22 cellular contexts compared by ENCODE assay signal in genomic region chr17:4972752-4973151, GRCh38. TPM values are rescaled to one million over a fixed set of nuclear protein-coding genes. Genes with fewer than 3 reads are reported as not detected.
DNase-seq lines count a peak whose midpoint lies in the region; ATAC-seq and TF ChIP-seq lines count a peak whose summit lies in the region.
"Had no signal": no experiment of that assay in that cellular context is flagged by ENCODE, and none has a peak within 500 bp of the region (broad histone marks: within the 10 kb centered on the region; RNA-seq: fewer than 3 reads in every experiment).

No MANE protein-coding gene starts in this region.

- peaks cover 14% of the 10 kb centered on the region for H3K4me1 ChIP-seq in OCI-LY7 (ENCODE audit: insufficient read depth, low read length, poor library complexity, severe bottlenecking)
- H3K4me1 ChIP-seq in neutrophil (ENCODE audit: control insufficient read depth in 1 of 2, insufficient read depth in 1 of 2, low read depth in 1 of 2, low read length in 1 of 2), result peaks cover 40 to 43% of the 10 kb centered on the region in 2 experiments

- POLR2A ChIA-PET in activated CD8-positive, alpha-beta T cell treated with anti-CD3 and anti-CD28 coated beads for 36 hours (lab: Charles Lee), result interaction anchor here (1.1 to 15.1 kb wide), 3 partner anchors 14 to 33 kb away, joined by 5 to 627 read pairs (median 11); partner anchors contain the start of genes CAMTA2, ENO3, PFN1 and RNF167
- POLR2A ChIA-PET in activated CD8-positive, alpha-beta T cell treated with anti-CD3 and anti-CD28 coated beads, Interleukin-2, amount 10 ng/mL, durations not matched to agents 7 days and 5 days (lab: Charles Lee), result interaction anchor here (1.1 to 8.2 kb wide), 2 partner anchors 14 to 24 kb away, joined by 4 to 239 read pairs; partner anchors contain the start of genes ENO3 and PFN1
- POLR2A ChIA-PET in OCI-LY7 (lab: Charles Lee), result no interaction called here

- DNase-seq in activated CD8-positive, alpha-beta T cell treated with anti-CD3 and anti-CD28 coated beads for 36 hours, result no peak
- no peak for DNase-seq in activated CD8-positive, alpha-beta T cell treated with anti-CD3 and anti-CD28 coated beads, Interleukin-2, amount 10 ng/mL, durations not matched to agents 7 days and 5 days
- no peak for DNase-seq in OCI-LY7 (ENCODE audit: low spot score)
- no peak for DNase-seq in erythroblast (lab: John Stamatoyannopoulos, UW)
- DNase-seq: 8988T; activated CD4-positive, alpha-beta T cell treated with anti-CD3 and anti-CD28 coated beads, Interleukin-2, amount 10 ng/mL, durations not matched to agents 24 days and 14 days; brain microvascular endothelial cell; foreskin fibroblast; KG1; naive thymus-derived CD4-positive, alpha-beta T cell; NCI-H1436 treated with DMSO at 0.1 percent for 48 hours; NCI-H510A treated with DMSO at 0.1 percent for 48 hours; SK-N-SH; stimulated activated CD4-positive, alpha-beta T cell treated with anti-CD3 and anti-CD28 coated beads, Interleukin-2, amount 100 ng/mL, for 24 hours; stimulated activated naive CD4-positive, alpha-beta T cell; T-helper 2 cell had no signal

- no peak overlapping the region for H3K27ac ChIP-seq in OCI-LY7 (ENCODE audit: low read depth, low read length, poor library complexity, severe bottlenecking)
- peak overlapping the region; percentile 81 for H3K27ac ChIP-seq in neutrophil
- H3K27ac ChIP-seq: brain microvascular endothelial cell had no signal

- TSS peak; percentile 57 for BruUV-seq in OCI-LY7 (replicated peaks; lab: Mats Ljungman, UMichigan)

- no peaks in the 10 kb centered on the region for H3K27me3 ChIP-seq in neutrophil
- H3K27me3 ChIP-seq: brain microvascular endothelial cell, tibial nerve had no signal

- H3K9me3 ChIP-seq in OCI-LY7 (ENCODE audit: low read length) (no peaks in the 10 kb centered on the region), neutrophil (no peaks in the 10 kb centered on the region)
- H3K9me3 ChIP-seq: SK-N-SH, tibial nerve had no signal

- no peak overlapping the region for H2AFZ ChIP-seq in OCI-LY7 (ENCODE audit: low read length)

- H3K4me3 Mint-ChIP-seq in activated CD8-positive, alpha-beta T cell treated with anti-CD3 and anti-CD28 coated beads for 36 hours, result no peak overlapping the region
- no peak overlapping the region for H3K4me3 Mint-ChIP-seq in activated CD8-positive, alpha-beta T cell treated with anti-CD3 and anti-CD28 coated beads, Interleukin-2, amount 10 ng/mL, durations not matched to agents 7 days and 5 days
- no peak overlapping the region for H3K4me3 Mint-ChIP-seq in stimulated activated memory B cell treated with anti-CD40 and anti-IgM and Interleukin-4, amounts not matched to agents 10 μg/mL and 1 μg/mL and 100 μg/mL, for 72 hours
- H3K4me3 Mint-ChIP-seq: activated CD4-positive, alpha-beta T cell treated with anti-CD3 and anti-CD28 coated beads, Interleukin-2, amount 10 ng/mL, durations not matched to agents 24 days and 14 days; naive thymus-derived CD4-positive, alpha-beta T cell had no signal

- CTCF ChIA-PET in activated CD8-positive, alpha-beta T cell treated with anti-CD3 and anti-CD28 coated beads for 36 hours (lab: Charles Lee), result interaction anchor here (0.7 kb wide), 1 partner anchor 8 kb away, joined by 5 read pairs; no protein-coding TSS in a partner anchor
- CTCF ChIA-PET in activated CD8-positive, alpha-beta T cell treated with anti-CD3 and anti-CD28 coated beads, Interleukin-2, amount 10 ng/mL, durations not matched to agents 7 days and 5 days (lab: Charles Lee), result no interaction called here
- CTCF ChIA-PET in OCI-LY7 (lab: Charles Lee; ENCODE audit: unreplicated experiment), result no interaction called here

- no peak overlapping the region for H3K4me2 ChIP-seq in OCI-LY7 (ENCODE audit: low read length)
- H3K4me2 ChIP-seq: SK-N-SH had no signal

- H3K27ac Mint-ChIP-seq in activated CD8-positive, alpha-beta T cell treated with anti-CD3 and anti-CD28 coated beads for 36 hours, result peak overlapping the region; percentile 18
- H3K27ac Mint-ChIP-seq in activated CD8-positive, alpha-beta T cell treated with anti-CD3 and anti-CD28 coated beads, Interleukin-2, amount 10 ng/mL, durations not matched to agents 7 days and 5 days, result no peak overlapping the region
- no peak overlapping the region for H3K27ac Mint-ChIP-seq in stimulated activated memory B cell treated with anti-CD40 and anti-IgM and Interleukin-4, amounts not matched to agents 10 μg/mL and 1 μg/mL and 100 μg/mL, for 72 hours
- H3K27ac Mint-ChIP-seq: activated CD4-positive, alpha-beta T cell treated with anti-CD3 and anti-CD28 coated beads, Interleukin-2, amount 10 ng/mL, durations not matched to agents 24 days and 14 days had no signal

- no peaks in the 10 kb centered on the region for H3K9me2 ChIP-seq in OCI-LY7 (ENCODE audit: insufficient read depth, low read length)
- H3K9me2 ChIP-seq: SK-N-SH had no signal

- peaks cover 8% of the 10 kb centered on the region; the same call in 1 of the 2 replicates for H3K79me2 ChIP-seq in OCI-LY7 (ENCODE audit: insufficient read depth, low read depth, low read length)

- peaks cover 22% of the 10 kb centered on the region for H3K4me1 Mint-ChIP-seq in activated CD8-positive, alpha-beta T cell treated with anti-CD3 and anti-CD28 coated beads for 36 hours (ENCODE audit: low read depth)
- H3K4me1 Mint-ChIP-seq in activated CD8-positive, alpha-beta T cell treated with anti-CD3 and anti-CD28 coated beads, Interleukin-2, amount 10 ng/mL, durations not matched to agents 7 days and 5 days (ENCODE audit: low read depth), result peaks cover 21% of the 10 kb centered on the region
- H3K4me1 Mint-ChIP-seq in stimulated activated memory B cell treated with anti-CD40 and anti-IgM and Interleukin-4, amounts not matched to agents 10 μg/mL and 1 μg/mL and 100 μg/mL, for 72 hours, result no peaks in the 10 kb centered on the region

- H3K4me3 ChIP-seq in OCI-LY7 (ENCODE audit: low read depth, low read length, poor library complexity, severe bottlenecking) (no peak overlapping the region), neutrophil (ENCODE audit: low read depth in 1 of 2, low read length in 1 of 2) (peak overlapping the region in 1 of 2 experiments; percentile 47)
- H3K4me3 ChIP-seq: skin epidermis, tibial nerve had no signal

- TF ChIP-seq POLR2A in erythroblast (IDR thresholded peaks at IDR 0.05; ENCODE audit: low read length), result peak; percentile 12

- H4K20me1 ChIP-seq in OCI-LY7 (ENCODE audit: insufficient read depth, low read length), result no peaks in the 10 kb centered on the region

- H3K27me3 Mint-ChIP-seq in activated CD8-positive, alpha-beta T cell treated with anti-CD3 and anti-CD28 coated beads for 36 hours, result no peaks in the 10 kb centered on the region
- H3K27me3 Mint-ChIP-seq in activated CD8-positive, alpha-beta T cell treated with anti-CD3 and anti-CD28 coated beads, Interleukin-2, amount 10 ng/mL, durations not matched to agents 7 days and 5 days (ENCODE audit: low read depth), result no peaks in the 10 kb centered on the region
- H3K27me3 Mint-ChIP-seq in stimulated activated memory B cell treated with anti-CD40 and anti-IgM and Interleukin-4, amounts not matched to agents 10 μg/mL and 1 μg/mL and 100 μg/mL, for 72 hours, result no peaks in the 10 kb centered on the region
- H3K27me3 Mint-ChIP-seq: activated CD4-positive, alpha-beta T cell treated with anti-CD3 and anti-CD28 coated beads, Interleukin-2, amount 10 ng/mL, durations not matched to agents 24 days and 14 days; naive thymus-derived CD4-positive, alpha-beta T cell had no signal

- TF ChIP-seq CTCF in activated CD8-positive, alpha-beta T cell treated with anti-CD3 and anti-CD28 coated beads for 36 hours (IDR thresholded peaks at IDR 0.05), result no peak
- TF ChIP-seq CTCF in OCI-LY7 (conservative IDR thresholded peaks at IDR 0.05; ENCODE audit: low read length) (no peak), neutrophil (IDR thresholded peaks at IDR 0.05) (no peak)

- H3K9me3 Mint-ChIP-seq in activated CD8-positive, alpha-beta T cell treated with anti-CD3 and anti-CD28 coated beads for 36 hours, result no peaks in the 10 kb centered on the region
- no peaks in the 10 kb centered on the region for H3K9me3 Mint-ChIP-seq in activated CD8-positive, alpha-beta T cell treated with anti-CD3 and anti-CD28 coated beads, Interleukin-2, amount 10 ng/mL, durations not matched to agents 7 days and 5 days (ENCODE audit: insufficient read depth)
- no peaks in the 10 kb centered on the region for H3K9me3 Mint-ChIP-seq in stimulated activated memory B cell treated with anti-CD40 and anti-IgM and Interleukin-4, amounts not matched to agents 10 μg/mL and 1 μg/mL and 100 μg/mL, for 72 hours
- H3K9me3 Mint-ChIP-seq: activated CD4-positive, alpha-beta T cell treated with anti-CD3 and anti-CD28 coated beads, Interleukin-2, amount 10 ng/mL, durations not matched to agents 24 days and 14 days had no signal

- H3K36me3 ChIP-seq in OCI-LY7 (ENCODE audit: insufficient read depth, low read length) (peaks cover 37% of the 10 kb centered on the region), neutrophil (peaks cover 84% of the 10 kb centered on the region)

- H3K36me3 Mint-ChIP-seq in activated CD8-positive, alpha-beta T cell treated with anti-CD3 and anti-CD28 coated beads for 36 hours (ENCODE audit: low read depth), result peaks cover 47% of the 10 kb centered on the region
- H3K36me3 Mint-ChIP-seq in activated CD8-positive, alpha-beta T cell treated with anti-CD3 and anti-CD28 coated beads, Interleukin-2, amount 10 ng/mL, durations not matched to agents 7 days and 5 days (ENCODE audit: low read depth), result peaks cover 47% of the 10 kb centered on the region
- peaks cover 49% of the 10 kb centered on the region for H3K36me3 Mint-ChIP-seq in stimulated activated memory B cell treated with anti-CD40 and anti-IgM and Interleukin-4, amounts not matched to agents 10 μg/mL and 1 μg/mL and 100 μg/mL, for 72 hours

- no peak for ATAC-seq in activated CD8-positive, alpha-beta T cell treated with anti-CD3 and anti-CD28 coated beads for 36 hours
- ATAC-seq in activated CD8-positive, alpha-beta T cell treated with anti-CD3 and anti-CD28 coated beads, Interleukin-2, amount 10 ng/mL, durations not matched to agents 7 days and 5 days, result no peak
- ATAC-seq in GM18861 (IDR thresholded peaks at IDR 0.05; ENCODE audit: unreplicated experiment) (no peak), GM21360 (IDR thresholded peaks at IDR 0.05; ENCODE audit: unreplicated experiment) (no peak)
- no peak for ATAC-seq in stimulated activated memory B cell treated with anti-CD40 and anti-IgM and Interleukin-4, amounts not matched to agents 10 μg/mL and 1 μg/mL and 100 μg/mL, for 72 hours
- ATAC-seq: naive thymus-derived CD4-positive, alpha-beta T cell had no signal

- intact Hi-C loops in activated CD8-positive, alpha-beta T cell treated with anti-CD3 and anti-CD28 coated beads for 36 hours (cut with micrococcal nuclease), result no loop called here
- intact Hi-C loops in OCI-LY7 (cut with micrococcal nuclease; ENCODE audit: unreplicated experiment), result no loop called here

RNA-seq across cellular contexts. Expression of gene SPAG7, which starts 5.1 kb away (rescaled TPM):
- total RNA-seq in activated CD8-positive, alpha-beta T cell treated with anti-CD3 and anti-CD28 coated beads for 36 hours, result 10 to 100 TPM; 62.7 to 62.9 TPM
- 10 to 100 TPM; 52.3 to 53.6 TPM for total RNA-seq in activated CD8-positive, alpha-beta T cell treated with anti-CD3 and anti-CD28 coated beads, Interleukin-2, amount 10 ng/mL, durations not matched to agents 7 days and 5 days
- 53.2 and 54.4 TPM in 2 replicates for total RNA-seq in OCI-LY7 (2014; rRNA removed; shearing (Covaris generic))
- total RNA-seq in OCI-LY7 (2022), result 58.9 and 67.7 TPM in 2 replicates

RNA-seq across cellular contexts. Expression of gene CAMTA2, which starts 14.7 kb away (rescaled TPM):
- 10 to 100 TPM; 91.5 to 99.0 TPM for total RNA-seq in activated CD8-positive, alpha-beta T cell treated with anti-CD3 and anti-CD28 coated beads for 36 hours
- total RNA-seq in activated CD8-positive, alpha-beta T cell treated with anti-CD3 and anti-CD28 coated beads, Interleukin-2, amount 10 ng/mL, durations not matched to agents 7 days and 5 days, result 10 to 100 TPM; 51.3 to 55.5 TPM
- 8.7 and 9.7 TPM in 2 replicates for total RNA-seq in OCI-LY7 (2014; rRNA removed; shearing (Covaris generic))
- total RNA-seq in OCI-LY7 (2022), result 44.3 and 53.4 TPM in 2 replicates

RNA-seq across cellular contexts. Expression of gene ENO3, which starts 21.8 kb away (rescaled TPM):
- 10 to 100 TPM; 31.3 to 34.0 TPM for total RNA-seq in activated CD8-positive, alpha-beta T cell treated with anti-CD3 and anti-CD28 coated beads for 36 hours
- 10 to 100 TPM; 26.6 to 34.3 TPM for total RNA-seq in activated CD8-positive, alpha-beta T cell treated with anti-CD3 and anti-CD28 coated beads, Interleukin-2, amount 10 ng/mL, durations not matched to agents 7 days and 5 days
- total RNA-seq in OCI-LY7 (2014; rRNA removed; shearing (Covaris generic)), result 14.6 and 24.6 TPM in 2 replicates
- 79.4 and 80.4 TPM in 2 replicates for total RNA-seq in OCI-LY7 (2022)

RNA-seq across cellular contexts. Expression of gene PFN1, which starts 24.4 kb away (rescaled TPM):
- total RNA-seq in activated CD8-positive, alpha-beta T cell treated with anti-CD3 and anti-CD28 coated beads for 36 hours, result 1,000 to 10,000 TPM; 1,726 to 1,759 TPM
- total RNA-seq in activated CD8-positive, alpha-beta T cell treated with anti-CD3 and anti-CD28 coated beads, Interleukin-2, amount 10 ng/mL, durations not matched to agents 7 days and 5 days, result 1,000 to 10,000 TPM; 2,493 to 2,581 TPM
- 1,053 and 1,272 TPM in 2 replicates for total RNA-seq in OCI-LY7 (2014; rRNA removed; shearing (Covaris generic))
- 950 and 1,053 TPM in 2 replicates for total RNA-seq in OCI-LY7 (2022)

RNA-seq across cellular contexts. Expression of gene INCA1, which starts 24.6 kb away (rescaled TPM):
- under 1 TPM in 1 of 2 experiments, not detected in 1; 0.63 TPM for total RNA-seq in activated CD8-positive, alpha-beta T cell treated with anti-CD3 and anti-CD28 coated beads for 36 hours
- total RNA-seq in activated CD8-positive, alpha-beta T cell treated with anti-CD3 and anti-CD28 coated beads, Interleukin-2, amount 10 ng/mL, durations not matched to agents 7 days and 5 days, result under 1 TPM; 0.26 to 0.29 TPM
- not detected in 2 replicates for total RNA-seq in OCI-LY7 (2014; rRNA removed; shearing (Covaris generic))
- 0.82 and 1.2 TPM in 2 replicates for total RNA-seq in OCI-LY7 (2022)
